17 cellular contexts compared by ENCODE assay signal in the genomic region with DNA sequence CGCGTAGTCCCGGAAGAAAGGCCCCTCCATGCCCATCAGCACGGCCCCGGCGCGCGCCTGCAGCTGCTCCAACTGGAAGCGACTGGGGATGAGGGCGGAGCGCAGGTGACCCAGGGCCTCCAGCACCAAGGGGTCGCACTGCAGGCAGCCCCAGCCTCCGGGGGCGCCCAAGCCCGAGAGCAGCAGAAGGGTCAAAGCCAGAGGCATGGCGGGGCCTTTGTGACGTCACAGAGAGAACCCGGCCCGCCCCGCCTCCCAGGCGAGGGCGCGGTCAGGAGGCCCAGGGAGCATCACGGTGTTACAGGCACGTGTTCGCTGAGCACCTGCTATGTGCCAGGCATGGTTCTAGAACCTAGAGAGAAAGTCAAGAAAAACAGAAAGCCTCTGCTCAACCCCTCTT. TPM values are rescaled to one million over a fixed set of nuclear protein-coding genes. Genes with fewer than 3 reads are reported as not detected.
"Had no signal": no experiment of that assay in that cellular context is flagged by ENCODE, and none has a peak within 500 bp of the region (broad histone marks: within the 10 kb centered on the region; RNA-seq: fewer than 3 reads in every experiment).

Gene IZUMO2, minus strand, starts transcription at position 294 of the 400 bp plus-strand sequence. Its CDS starts 87 bp downstream, at position 207.

- H3K36me3 ChIP-seq: gastroesophageal sphincter, prostate gland, right lobe of liver, upper lobe of left lung had no signal

- H3K4me1 Mint-ChIP-seq: activated naive CD4-positive, alpha-beta T cell treated with anti-CD3 and anti-CD28 coated beads, Interleukin-2, amount 10 ng/mL, durations not matched to agents 7 days and 5 days; naive thymus-derived CD8-positive, alpha-beta T cell had no signal

- H3K4me3 Mint-ChIP-seq: activated naive CD4-positive, alpha-beta T cell treated with anti-CD3 and anti-CD28 coated beads, Interleukin-2, amount 10 ng/mL, durations not matched to agents 7 days and 5 days had no signal

- DNase-seq: activated CD4-positive, alpha-beta T cell treated with anti-CD3 and anti-CD28 coated beads for 4 hours; activated naive CD4-positive, alpha-beta T cell treated with anti-CD3 and anti-CD28 coated beads, Interleukin-2, amount 10 ng/mL, durations not matched to agents 7 days and 5 days; naive thymus-derived CD8-positive, alpha-beta T cell; right lobe of liver; stimulated activated CD4-positive, alpha-beta T cell treated with anti-CD3 and anti-CD28 coated beads, Interleukin-1b, Interleukin-23, amount 100 ng/mL, for 48 hours; stimulated activated naive CD4-positive, alpha-beta T cell; substantia nigra had no signal

- H3K27me3 ChIP-seq: right lobe of liver, upper lobe of left lung had no signal

- H3K9me3 ChIP-seq: prostate gland, right lobe of liver had no signal

- H3K4me1 ChIP-seq: gastroesophageal sphincter, prostate gland, right lobe of liver had no signal

- ATAC-seq: gastroesophageal sphincter; left colon; naive thymus-derived CD8-positive, alpha-beta T cell had no signal

- H3K27ac ChIP-seq: gastroesophageal sphincter, prostate gland, right lobe of liver, upper lobe of left lung, VCaP had no signal

- H3K4me3 ChIP-seq: gastroesophageal sphincter, prostate gland, right lobe of liver had no signal

- H3K27ac Mint-ChIP-seq: activated naive CD4-positive, alpha-beta T cell treated with anti-CD3 and anti-CD28 coated beads, Interleukin-2, amount 10 ng/mL, durations not matched to agents 7 days and 5 days; activated T-helper 2 cell treated with anti-CD3 and anti-CD28 coated beads, Interferon-gamma antibody, Interleukin-2, Interleukin-4, amounts not matched to agents 10 μg/mL and 5 μg/mL and 100 μg/mL, durations not matched to agents 14 hours and 24 hours and 36 hours; naive thymus-derived CD8-positive, alpha-beta T cell had no signal

- H3K36me3 Mint-ChIP-seq: activated naive CD4-positive, alpha-beta T cell treated with anti-CD3 and anti-CD28 coated beads, Interleukin-2, amount 10 ng/mL, durations not matched to agents 7 days and 5 days; naive thymus-derived CD8-positive, alpha-beta T cell had no signal

- H3K9me3 Mint-ChIP-seq: activated naive CD4-positive, alpha-beta T cell treated with anti-CD3 and anti-CD28 coated beads, Interleukin-2, amount 10 ng/mL, durations not matched to agents 7 days and 5 days; activated T-helper 2 cell treated with anti-CD3 and anti-CD28 coated beads, Interferon-gamma antibody, Interleukin-2, Interleukin-4, amounts not matched to agents 10 μg/mL and 5 μg/mL and 100 μg/mL, durations not matched to agents 14 hours and 24 hours and 36 hours had no signal

RNA-seq across cellular contexts. Expression of gene IZUMO2, which starts in this region (rescaled TPM):
- total RNA-seq: activated T-helper 2 cell treated with anti-CD3 and anti-CD28 coated beads, Interferon-gamma antibody, Interleukin-2, Interleukin-4, amounts not matched to agents 10 μg/mL and 5 μg/mL and 100 μg/mL, durations not matched to agents 14 hours and 24 hours and 36 hours; cardiac septum; gastroesophageal sphincter; left colon; lung microvascular endothelial cell; mononuclear cell; naive thymus-derived CD8-positive, alpha-beta T cell; right lobe of liver; upper lobe of left lung had no signal
- polyA plus RNA-seq: adipose tissue; naive thymus-derived CD8-positive, alpha-beta T cell had no signal
